8 cellular contexts compared by ENCODE assay signal in genomic region chr6:41894366-41895299, GRCh38. TPM values are rescaled to one million over a fixed set of nuclear protein-coding genes. Genes with fewer than 3 reads are reported as not detected.
A peak's percentile ranks its signal among the peaks of the same experiment; 100 is the strongest.
DNase-seq lines count a peak whose midpoint lies in the region; ATAC-seq and TF ChIP-seq lines count a peak whose summit lies in the region.

No MANE protein-coding gene starts in this region.

- H3K36me3 ChIP-seq in CD8-positive, alpha-beta T cell (ENCODE audit: insufficient read depth, low read length): no peaks in the 10 kb centered on the region
- H3K36me3 ChIP-seq in SU-DHL-6 (ENCODE audit: low read length) (peaks cover 23% of the 10 kb centered on the region), esophagus squamous epithelium (peaks cover 0 to 6% (median 0%) of the 10 kb centered on the region in 3 donors), neuronal stem cell (replicated peaks in 1 of 2; ENCODE audit: control insufficient read depth in 2 of 2, insufficient read depth in 2 of 2, low read length in 2 of 2) (peaks cover 0 to 16% of the 10 kb centered on the region in 2 donors)

- H3K9me3 ChIP-seq in CD8-positive, alpha-beta T cell (ENCODE audit: low read length): no peaks in the 10 kb centered on the region
- H3K9me3 ChIP-seq in SU-DHL-6 (ENCODE audit: insufficient read depth, low read length): no peaks in the 10 kb centered on the region
- H3K9me3 ChIP-seq in esophagus squamous epithelium: no peaks in the 10 kb centered on the region
- no peaks in the 10 kb centered on the region for H3K9me3 ChIP-seq in neuronal stem cell (replicated peaks in 1 of 2; ENCODE audit: control insufficient read depth in 2 of 2, insufficient read depth in 1 of 2, low read depth in 1 of 2, low read length in 2 of 2)

- H3K36me3 Mint-ChIP-seq in CD8-positive, alpha-beta T cell: peaks cover 5% of the 10 kb centered on the region

- 2 to 4% methylated on average over 27 to 28 of the region's 56 CpGs for WGBS in esophagus squamous epithelium, 2 donors
- no CpG with 5 or more reads among the region's 56 CpGs for WGBS in neuronal stem cell (ENCODE audit: extremely low coverage in 2 of 2, insufficient read length in 2 of 2, insufficient replicate concordance in 1 of 2), 2 donors

- H3K9ac ChIP-seq in SU-DHL-6 (ENCODE audit: low read length) (peak overlapping the region; percentile 87), neuronal stem cell (ENCODE audit: low read depth, low read length, poor library complexity) (peak overlapping the region; percentile 74)

- H3K9me2 ChIP-seq in SU-DHL-6 (replicated peaks; ENCODE audit: insufficient read depth, low read length): no peaks in the 10 kb centered on the region

- peak overlapping the region; percentile 71 for H3K4me2 ChIP-seq in SU-DHL-6 (ENCODE audit: low read depth, low read length, poor library complexity, severe bottlenecking)
- peak overlapping the region; percentile 79 for H3K4me2 ChIP-seq in neuronal stem cell (ENCODE audit: insufficient read depth, low read length, poor library complexity, severe bottlenecking)

- H3K79me2 ChIP-seq in SU-DHL-6 (ENCODE audit: insufficient read depth, low read length): peaks cover 42% of the 10 kb centered on the region

- POLR2A ChIA-PET in CD8-positive, alpha-beta T cell (lab: Charles Lee): interaction anchor here (0.7 to 2.0 kb wide), 7 partner anchors 7 to 158 kb away, joined by 3 to 7 read pairs (median 3); partner anchors contain the start of gene TOMM6

- H3K27ac Mint-ChIP-seq in CD8-positive, alpha-beta T cell: peak overlapping the region; percentile 89

- no peak overlapping the region for H2BK12ac ChIP-seq in neuronal stem cell (ENCODE audit: low read length)

- intact Hi-C loops in CD8-positive, alpha-beta T cell (cut with DNase I, micrococcal nuclease): loop anchor here (1.0 to 10.0 kb wide), 10 partner anchors 27 to 1000 kb away; partner anchors contain the start of genes BYSL (in 2 of the 2), MED20 (in 2 of the 2), TOMM6 (in 2 of the 2) and CCND3 (in 1 of the 2)
- intact Hi-C loops in esophagus squamous epithelium (cut with DNase I): no loop called here

- CTCF ChIA-PET in CD8-positive, alpha-beta T cell (lab: Charles Lee): interaction anchor here (0.9 to 12.5 kb wide), 8 partner anchors 27 to 653 kb away, joined by 3 to 135 read pairs (median 4); partner anchors contain the start of genes BYSL, MED20 and TAF8

- H4K8ac ChIP-seq in neuronal stem cell (ENCODE audit: low read depth, low read length): no peak overlapping the region

- peak; percentile 56 for ATAC-seq in CD8-positive, alpha-beta T cell
- ATAC-seq in GM19395 (IDR thresholded peaks at IDR 0.05; ENCODE audit: unreplicated experiment) (peak; percentile 35), HG03439 (IDR thresholded peaks at IDR 0.05; ENCODE audit: unreplicated experiment) (peak; percentile 35)

- no peak overlapping the region for H2BK15ac ChIP-seq in neuronal stem cell (ENCODE audit: low read length)

- DNase-seq in CD8-positive, alpha-beta T cell: peak in 1 of 7 experiments; percentile 11
- no peak for DNase-seq in esophagus squamous epithelium (lab: John Stamatoyannopoulos, UW)
- DNase-seq in neuronal stem cell (ENCODE audit: low spot score): no peak
- DNase-seq in T-helper 9 cell: no peak
- DNase-seq in NCI-H1048 (lab: John Stamatoyannopoulos, UW): no peak

- no peak overlapping the region for H3K4me3 Mint-ChIP-seq in CD8-positive, alpha-beta T cell

- peak overlapping the region; percentile 79 for H2AFZ ChIP-seq in SU-DHL-6 (ENCODE audit: low read depth, low read length, severe bottlenecking)
- H2AFZ ChIP-seq in neuronal stem cell (ENCODE audit: low read length): peak overlapping the region; percentile 83

- H4K91ac ChIP-seq in neuronal stem cell (ENCODE audit: low read depth, low read length, poor library complexity): no peak overlapping the region

- H3K9me3 Mint-ChIP-seq in CD8-positive, alpha-beta T cell: no peaks in the 10 kb centered on the region

- 0 out of 2 replicates have a peak, but pooled peaks cover 16% of the 10 kb centered on the region for H4K20me1 ChIP-seq in SU-DHL-6 (ENCODE audit: low read depth, low read length)

- H3K27ac ChIP-seq in CD8-positive, alpha-beta T cell (ENCODE audit: low read depth, low read length): no peak overlapping the region
- peak overlapping the region; percentile 86 for H3K27ac ChIP-seq in SU-DHL-6 (ENCODE audit: low read depth, low read length)
- peak overlapping the region; percentile 82 to 85 (median 83) for H3K27ac ChIP-seq in esophagus squamous epithelium
- H3K27ac ChIP-seq in neuronal stem cell (replicated peaks; ENCODE audit: low read length): peak overlapping the region; percentile 98

- peak overlapping the region; percentile 90 for H3K4me3 ChIP-seq in CD8-positive, alpha-beta T cell (ENCODE audit: low read depth, low read length)
- H3K4me3 ChIP-seq in SU-DHL-6 (ENCODE audit: insufficient read depth, low read length, poor library complexity, severe bottlenecking) (peak overlapping the region; percentile 94), esophagus squamous epithelium (peak overlapping the region; percentile 58 to 86 (median 78)), neuronal stem cell (ENCODE audit: low read length in 2 of 2) (peak overlapping the region; percentile 55 to 91)

- H3K18ac ChIP-seq in neuronal stem cell (ENCODE audit: low read length): peak overlapping the region; percentile 76

- no peaks in the 10 kb centered on the region for H3K27me3 Mint-ChIP-seq in CD8-positive, alpha-beta T cell (ENCODE audit: low read depth)

- H3K4ac ChIP-seq in neuronal stem cell (ENCODE audit: low read length): no peak overlapping the region

- peaks cover 10% of the 10 kb centered on the region for H3K4me1 Mint-ChIP-seq in CD8-positive, alpha-beta T cell (ENCODE audit: low read depth)

- H3F3A ChIP-seq in SU-DHL-6 (ENCODE audit: insufficient read depth): peaks cover 44% of the 10 kb centered on the region

- no peak overlapping the region for H2AK5ac ChIP-seq in neuronal stem cell (ENCODE audit: low read depth, low read length)

- H3K23ac ChIP-seq in neuronal stem cell (ENCODE audit: low read depth, low read length, poor library complexity): no peak overlapping the region

- no peak for TF ChIP-seq CTCF in CD8-positive, alpha-beta T cell (IDR thresholded peaks at IDR 0.05)
- no peak for TF ChIP-seq CTCF in SU-DHL-6 (IDR thresholded peaks at IDR 0.05; ENCODE audit: insufficient read depth, low read length, poor library complexity, severe bottlenecking)
- no peak for TF ChIP-seq CTCF in esophagus squamous epithelium (IDR thresholded peaks at IDR 0.05)

- no peaks in the 10 kb centered on the region for H3K27me3 ChIP-seq in CD8-positive, alpha-beta T cell (ENCODE audit: insufficient read depth, low read length)
- H3K27me3 ChIP-seq in SU-DHL-6 (ENCODE audit: low read length) (no peaks in the 10 kb centered on the region), esophagus squamous epithelium (no peaks in the 10 kb centered on the region), neuronal stem cell (ENCODE audit: control insufficient read depth in 3 of 3, insufficient read depth in 3 of 3, low read depth in 1 of 3, low read length in 3 of 3) (no peaks in the 10 kb centered on the region)

- H3K4me1 ChIP-seq in CD8-positive, alpha-beta T cell (ENCODE audit: insufficient read depth, low read length): peaks cover 24% of the 10 kb centered on the region
- H3K4me1 ChIP-seq in esophagus squamous epithelium (peaks cover 0 to 30% (median 12%) of the 10 kb centered on the region in 3 donors), neuronal stem cell (ENCODE audit: control insufficient read depth in 2 of 2, insufficient read depth in 1 of 2, low read depth in 1 of 2, low read length in 2 of 2) (peaks cover 0 to 11% of the 10 kb centered on the region in 2 donors)

- peak overlapping the region; percentile 67 for H2BK5ac ChIP-seq in neuronal stem cell (ENCODE audit: low read length)

- no peaks in the 10 kb centered on the region for H3K79me1 ChIP-seq in neuronal stem cell (ENCODE audit: low read depth, low read length)

- H3K14ac ChIP-seq in neuronal stem cell (ENCODE audit: low read length): no peak overlapping the region

- TF ChIP-seq POLR2A in esophagus squamous epithelium (IDR thresholded peaks at IDR 0.05): no peak

- H2BK120ac ChIP-seq in neuronal stem cell (ENCODE audit: low read depth, low read length): no peak overlapping the region

RNA-seq across cellular contexts. Expression of gene USP49, which starts 0.5 kb away (rescaled TPM):
- 1 to 10 TPM; 1.6 to 1.8 TPM for total RNA-seq in CD8-positive, alpha-beta T cell
- 1 to 10 TPM; 1.4 to 2.7 (median 1.8) TPM for total RNA-seq in esophagus squamous epithelium
- 26.2 TPM for polyA plus RNA-seq in neuronal stem cell (2013, experiment 1 of 2)
- 26.0 TPM for polyA plus RNA-seq in neuronal stem cell (2013, experiment 2 of 2)

RNA-seq across cellular contexts. Expression of gene MED20, which starts 26.3 kb away (rescaled TPM):
- total RNA-seq in CD8-positive, alpha-beta T cell: 1 to 10 TPM; 1.8 TPM
- 10 to 100 TPM in 3 of 4 donors, 1 to 10 TPM in 1; 6.9 to 18.7 (median 15.0) TPM for total RNA-seq in esophagus squamous epithelium
- 15.9 TPM for polyA plus RNA-seq in neuronal stem cell (2013, experiment 1 of 2)
- polyA plus RNA-seq in neuronal stem cell (2013, experiment 2 of 2): 15.4 TPM

RNA-seq across cellular contexts. Expression of gene BYSL, which starts 26.7 kb away (rescaled TPM):
- 1 to 10 TPM; 3.2 to 6.2 TPM for total RNA-seq in CD8-positive, alpha-beta T cell
- total RNA-seq in esophagus squamous epithelium: 10 to 100 TPM in 3 of 4 donors, 1 to 10 TPM in 1; 6.3 to 19.4 (median 13.0) TPM
- polyA plus RNA-seq in neuronal stem cell (2013, experiment 1 of 2): 16.2 TPM
- polyA plus RNA-seq in neuronal stem cell (2013, experiment 2 of 2): 15.3 TPM

RNA-seq across cellular contexts. Expression of gene CCND3, which starts 47.0 kb away (rescaled TPM):
- 100 to 1,000 TPM; 129 to 135 TPM for total RNA-seq in CD8-positive, alpha-beta T cell
- 100 to 1,000 TPM in 1 of 4 donors, 10 to 100 TPM in 3; 38.1 to 142 (median 46.5) TPM for total RNA-seq in esophagus squamous epithelium
- polyA plus RNA-seq in neuronal stem cell (2013, experiment 1 of 2): 14.7 TPM
- 15.1 TPM for polyA plus RNA-seq in neuronal stem cell (2013, experiment 2 of 2)
